ENCODE assay signal across 8 cellular contexts in the genomic region with DNA sequence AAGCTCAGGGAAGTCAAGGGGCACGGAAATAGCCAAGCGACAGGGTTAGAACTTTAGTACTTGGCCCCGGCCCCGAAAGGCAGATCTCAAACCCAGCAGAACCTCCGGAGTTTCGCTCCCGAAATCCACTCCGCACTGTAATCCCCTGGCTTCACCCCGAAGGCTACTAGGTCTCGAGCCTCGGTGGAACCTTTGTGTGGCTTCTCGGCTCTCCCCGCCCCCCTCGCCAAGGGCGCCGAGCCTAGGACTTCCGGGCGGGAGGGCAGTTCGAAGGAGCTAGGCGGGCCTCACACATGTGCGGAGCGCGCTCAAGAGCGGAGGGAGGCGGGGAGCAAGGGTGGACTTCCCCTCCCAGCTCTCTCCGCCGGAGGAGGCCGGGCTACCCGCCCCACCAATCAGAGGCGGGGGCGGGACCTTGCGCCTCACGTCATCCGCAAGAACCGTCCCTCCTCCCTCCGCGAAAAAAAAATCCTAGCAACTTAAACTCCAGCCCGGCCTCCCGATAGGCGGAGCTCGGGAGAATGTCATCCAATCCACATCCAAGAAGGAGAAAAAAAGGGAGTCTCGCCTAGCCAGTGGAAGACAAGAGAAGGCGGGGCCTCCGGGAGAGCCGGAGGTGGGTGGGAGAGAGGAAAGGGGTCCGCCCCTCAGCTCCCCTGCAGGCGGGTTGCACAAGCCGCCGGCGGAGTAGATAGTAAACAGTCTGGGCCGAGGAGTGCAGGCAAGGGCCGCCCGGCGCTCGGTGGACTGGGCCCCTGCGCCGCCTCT. TPM values are rescaled to one million over a fixed set of nuclear protein-coding genes. Genes with fewer than 3 reads are reported as not detected.
DNase-seq lines count a peak whose midpoint lies in the region; FAIRE-seq and TF ChIP-seq lines count a peak whose summit lies in the region.

No MANE protein-coding gene starts in this region.

- H3K9me3 Mint-ChIP-seq in activated naive CD4-positive, alpha-beta T cell treated with anti-CD3 and anti-CD28 coated beads, Interleukin-2, amount 10 ng/mL, durations not matched to agents 7 days and 5 days: no peaks in the 10 kb centered on the region

- H3K9me3 ChIP-seq in neuron (ENCODE audit: low read length): no peaks in the 10 kb centered on the region

- H3K4me3 ChIP-seq in HFF-Myc (replicated peaks; ENCODE audit: low read depth, low read length) (peak overlapping the region; percentile 93), neuron (ENCODE audit: low read length) (peak overlapping the region; percentile 82)

- no peak overlapping the region for H2AFZ ChIP-seq in neuron (ENCODE audit: low read depth, low read length)

- H3K27me3 ChIP-seq in neuron (ENCODE audit: insufficient read depth, low read length): no peaks in the 10 kb centered on the region

- peaks cover 1% of the 10 kb centered on the region for H3K36me3 Mint-ChIP-seq in activated naive CD4-positive, alpha-beta T cell treated with anti-CD3 and anti-CD28 coated beads, Interleukin-2, amount 10 ng/mL, durations not matched to agents 7 days and 5 days

- peaks cover 27% of the 10 kb centered on the region for H3K4me1 ChIP-seq in neuron (ENCODE audit: insufficient read depth, low read length)

- CTCF ChIA-PET in activated naive CD4-positive, alpha-beta T cell treated with anti-CD3 and anti-CD28 coated beads, Interleukin-2, amount 10 ng/mL, durations not matched to agents 7 days and 5 days (lab: Charles Lee): interaction anchor here (0.6 to 3.0 kb wide), 6 partner anchors 32 to 187 kb away, joined by 3 to 27 read pairs (median 5); partner anchors contain the start of genes IMP3 and PTPN9

- peak; percentile 99 for DNase-seq in GM04504 (ENCODE audit: low read depth)
- peak; percentile 99 for DNase-seq in HFF-Myc (ENCODE audit: extremely low read depth, low read depth)
- peak; percentile 100 for DNase-seq in NAMALWA (ENCODE audit: low spot score)
- peak; percentile 99 for DNase-seq in SK-MEL-5 (ENCODE audit: low read depth, low spot score)
- peak; percentile 98 for DNase-seq in activated naive CD4-positive, alpha-beta T cell treated with anti-CD3 and anti-CD28 coated beads, Interleukin-2, amount 10 ng/mL, durations not matched to agents 7 days and 5 days
- peak; percentile 90 to 97 for DNase-seq in frontal cortex (ENCODE audit: low spot score in 2 of 2)
- DNase-seq in stromal cell of bone marrow (ENCODE audit: low read depth): peak; percentile 100

- no peaks in the 10 kb centered on the region for H3K36me3 ChIP-seq in neuron (ENCODE audit: insufficient read depth, low read length)

- peak; percentile 98 for FAIRE-seq in frontal cortex (lab: Jason Lieb, UNC)

- in situ Hi-C loops in SK-MEL-5 (cut with HindIII; ENCODE audit: low pct_unique_long_range_greater_than_20kb, low sequenced_read_pairs): no loop called here

- no peaks in the 10 kb centered on the region for H3K27me3 Mint-ChIP-seq in activated naive CD4-positive, alpha-beta T cell treated with anti-CD3 and anti-CD28 coated beads, Interleukin-2, amount 10 ng/mL, durations not matched to agents 7 days and 5 days

- TF ChIP-seq CTCF in HFF-Myc (IDR thresholded peaks at IDR 0.05; ENCODE audit: low read depth, low read length, missing control alignments): no peak

- H3K27ac Mint-ChIP-seq in activated naive CD4-positive, alpha-beta T cell treated with anti-CD3 and anti-CD28 coated beads, Interleukin-2, amount 10 ng/mL, durations not matched to agents 7 days and 5 days: peak overlapping the region; percentile 100

- peak overlapping the region; percentile 89 for H3K4me3 Mint-ChIP-seq in activated naive CD4-positive, alpha-beta T cell treated with anti-CD3 and anti-CD28 coated beads, Interleukin-2, amount 10 ng/mL, durations not matched to agents 7 days and 5 days

- H3K4me1 Mint-ChIP-seq in activated naive CD4-positive, alpha-beta T cell treated with anti-CD3 and anti-CD28 coated beads, Interleukin-2, amount 10 ng/mL, durations not matched to agents 7 days and 5 days: peaks cover 29% of the 10 kb centered on the region

RNA-seq across cellular contexts. Expression of gene SIN3A, which starts 2.4 kb away (rescaled TPM):
- 18.9 and 20.6 TPM in 2 replicates for total RNA-seq in SK-MEL-5 (2014; rRNA removed; shearing (Covaris generic))
- 36.5 and 54.0 TPM in 2 replicates for polyA plus RNA-seq in SK-MEL-5 (2015; cell fraction: cytosol; rRNA removed)
- 19.4 and 46.4 TPM in 2 replicates for polyA plus RNA-seq in SK-MEL-5 (2015; cell fraction: nucleus; rRNA removed)
- total RNA-seq in frontal cortex: 24.9 TPM

Comparison
In these comparisons a context has a peak if more than half of its experiments do, and no peak if none do; other contexts are left out.
1. Peak in every context shown above with its lines: DNase-seq and H3K4me3 ChIP-seq.